ENCODE assay signal across 14 cellular contexts in genomic region chr11:73366265-73366610, GRCh38. TPM values are rescaled to one million over a fixed set of nuclear protein-coding genes. Genes with fewer than 3 reads are reported as not detected.
DNase-seq lines count a peak whose midpoint lies in the region; ATAC-seq and FAIRE-seq lines count a peak whose summit lies in the region.
"Had no signal": no experiment of that assay in that cellular context is flagged by ENCODE, and none has a peak within 500 bp of the region (broad histone marks: within the 10 kb centered on the region; RNA-seq: fewer than 3 reads in every experiment).

No MANE protein-coding gene starts in this region.

- H3K27ac Mint-ChIP-seq in CD4-positive, CD25-positive, alpha-beta regulatory T cell: peak overlapping the region; percentile 91 to 99 (median 96)
- peak overlapping the region; percentile 34 for H3K27ac Mint-ChIP-seq in activated CD4-positive, alpha-beta memory T cell treated with anti-CD3 and anti-CD28 coated beads for 36 hours

- H3K36me3 Mint-ChIP-seq in CD4-positive, CD25-positive, alpha-beta regulatory T cell: no peaks in the 10 kb centered on the region
- no peaks in the 10 kb centered on the region for H3K36me3 Mint-ChIP-seq in activated CD4-positive, alpha-beta memory T cell treated with anti-CD3 and anti-CD28 coated beads for 36 hours

- H3K27me3 Mint-ChIP-seq in CD4-positive, CD25-positive, alpha-beta regulatory T cell: no peaks in the 10 kb centered on the region
- no peaks in the 10 kb centered on the region for H3K27me3 Mint-ChIP-seq in activated CD4-positive, alpha-beta memory T cell treated with anti-CD3 and anti-CD28 coated beads for 36 hours

- POLR2A ChIA-PET in activated CD4-positive, alpha-beta memory T cell treated with anti-CD3 and anti-CD28 coated beads for 36 hours (lab: Charles Lee): no interaction called here

- no peaks in the 10 kb centered on the region for H3K9me3 ChIP-seq in CD4-positive, CD25-positive, alpha-beta regulatory T cell (ENCODE audit: control insufficient read depth in 2 of 2, low read length in 2 of 2)
- H3K9me3 ChIP-seq: gastroesophageal sphincter, SJSA1 had no signal

- H3K4me3 ChIP-seq in CD4-positive, CD25-positive, alpha-beta regulatory T cell (ENCODE audit: low read depth, low read length): peak overlapping the region; percentile 62
- H3K4me3 ChIP-seq: gastroesophageal sphincter, SJSA1 had no signal

- H3K27ac ChIP-seq in CD4-positive, CD25-positive, alpha-beta regulatory T cell (ENCODE audit: insufficient read depth, low read length, poor library complexity, severe bottlenecking): peak overlapping the region; percentile 81
- H3K27ac ChIP-seq: SJSA1 had no signal

- FAIRE-seq in GM18507 (lab: Jason Lieb, UNC): peak; percentile 74

- H3K27me3 ChIP-seq in CD4-positive, CD25-positive, alpha-beta regulatory T cell (ENCODE audit: control insufficient read depth, insufficient read depth, low read length): no peaks in the 10 kb centered on the region
- H3K27me3 ChIP-seq: gastroesophageal sphincter, SJSA1 had no signal

- H3K4me3 Mint-ChIP-seq in CD4-positive, CD25-positive, alpha-beta regulatory T cell: peak overlapping the region in 3 of 4 donors; percentile 57 to 67 (median 64)
- peak overlapping the region; percentile 13 for H3K4me3 Mint-ChIP-seq in activated CD4-positive, alpha-beta memory T cell treated with anti-CD3 and anti-CD28 coated beads for 36 hours

- ATAC-seq in CD4-positive, CD25-positive, alpha-beta regulatory T cell (ENCODE audit: low read depth in 2 of 2): peak; percentile 83 to 88
- ATAC-seq: gastroesophageal sphincter, right cardiac atrium had no signal

- peaks cover 30% of the 10 kb centered on the region for H3K4me1 ChIP-seq in CD4-positive, CD25-positive, alpha-beta regulatory T cell (ENCODE audit: control insufficient read depth, insufficient read depth, low read length, poor library complexity, severe bottlenecking)
- H3K4me1 ChIP-seq: SJSA1 had no signal

- peaks cover 6 to 45% (median 16%) of the 10 kb centered on the region in 4 donors for H3K4me1 Mint-ChIP-seq in CD4-positive, CD25-positive, alpha-beta regulatory T cell
- H3K4me1 Mint-ChIP-seq in activated CD4-positive, alpha-beta memory T cell treated with anti-CD3 and anti-CD28 coated beads for 36 hours (ENCODE audit: low read depth): peaks cover 22% of the 10 kb centered on the region

- intact Hi-C loops in activated CD4-positive, alpha-beta memory T cell treated with anti-CD3 and anti-CD28 coated beads for 36 hours (cut with micrococcal nuclease): no loop called here
- intact Hi-C loops in head of caudate nucleus (cut with DNase I): no loop called here

- peak in 2 of 3 donors; percentile 72 to 74 for DNase-seq in CD4-positive, CD25-positive, alpha-beta regulatory T cell
- DNase-seq in GM18507 (ENCODE audit: extremely low spot score, insufficient read length, low read depth) (no peak), lung microvascular endothelial cell (ENCODE audit: low read depth in 2 of 2) (peak; percentile 34 to 57), OCI-M2 (lab: John Stamatoyannopoulos, UW; ENCODE audit: unreplicated experiment) (no peak), head of caudate nucleus (no peak), DMS153 (lab: John Stamatoyannopoulos, UW) (no peak)
- DNase-seq in activated CD4-positive, alpha-beta memory T cell treated with anti-CD3 and anti-CD28 coated beads for 36 hours: peak; percentile 37
- DNase-seq: activated CD4-positive, alpha-beta T cell treated with anti-CD3 and anti-CD28 coated beads for 48 hours; aorta; COR-L47; NCI-H2029 treated with DMSO at 0.1 percent for 48 hours; right cardiac atrium had no signal

- CTCF ChIA-PET in activated CD4-positive, alpha-beta memory T cell treated with anti-CD3 and anti-CD28 coated beads for 36 hours (lab: Charles Lee): interaction anchor here (6.4 kb wide), 1 partner anchor 16 kb away, joined by 57 read pairs; no protein-coding TSS in a partner anchor

- peaks cover 0 to 4% (median 0%) of the 10 kb centered on the region in 7 donors for H3K9me3 Mint-ChIP-seq in CD4-positive, CD25-positive, alpha-beta regulatory T cell
- H3K9me3 Mint-ChIP-seq in activated CD4-positive, alpha-beta memory T cell treated with anti-CD3 and anti-CD28 coated beads for 36 hours: no peaks in the 10 kb centered on the region

- no peaks in the 10 kb centered on the region for H3K36me3 ChIP-seq in CD4-positive, CD25-positive, alpha-beta regulatory T cell (ENCODE audit: control insufficient read depth, insufficient read depth, low read length)

RNA-seq across cellular contexts. Expression of gene RELT, which starts 10.0 kb away (rescaled TPM):
- total RNA-seq in CD4-positive, CD25-positive, alpha-beta regulatory T cell: 117 TPM
- 1 to 10 TPM; 2.0 to 3.3 (median 2.9) TPM for polyA plus RNA-seq in CD4-positive, CD25-positive, alpha-beta regulatory T cell
- total RNA-seq in activated CD4-positive, alpha-beta memory T cell treated with anti-CD3 and anti-CD28 coated beads for 36 hours: 10 to 100 TPM; 18.5 to 18.9 TPM
- total RNA-seq in lung microvascular endothelial cell: 2.6 and 3.1 TPM in 2 replicates

RNA-seq across cellular contexts. Expression of gene ARHGEF17, which starts 58.2 kb away (rescaled TPM):
- total RNA-seq in CD4-positive, CD25-positive, alpha-beta regulatory T cell: 0.47 TPM
- not detected for polyA plus RNA-seq in CD4-positive, CD25-positive, alpha-beta regulatory T cell
- under 1 TPM in 1 of 2 experiments, not detected in 1; 0.07 TPM for total RNA-seq in activated CD4-positive, alpha-beta memory T cell treated with anti-CD3 and anti-CD28 coated beads for 36 hours
- 28.0 and 30.7 TPM in 2 replicates for total RNA-seq in lung microvascular endothelial cell

Comparison
In these comparisons a context has a peak if more than half of its experiments do, and no peak if none do; other contexts are left out.
1. DNase-seq: peak in CD4-positive, CD25-positive, alpha-beta regulatory T cell (2 of 3), activated CD4-positive, alpha-beta memory T cell treated with anti-CD3 and anti-CD28 coated beads for 36 hours (single experiment) and lung microvascular endothelial cell (2 of 2); none in GM18507 (single experiment), OCI-M2 (single experiment), head of caudate nucleus (0 of 42) and DMS153 (single experiment).
2. RNA of gene ARHGEF17, which starts 58.2 kb away (total RNA-seq): 28.0 to 30.7 TPM in lung microvascular endothelial cell; 0.47 TPM in CD4-positive, CD25-positive, alpha-beta regulatory T cell (single experiment) and 0.07 TPM in activated CD4-positive, alpha-beta memory T cell treated with anti-CD3 and anti-CD28 coated beads for 36 hours; every median in the first group is over 10 times any median in the second.